29 cellular contexts compared by ENCODE assay signal in genomic region chr3:15592968-15593367, GRCh38.
"Had no signal": no experiment of that assay in that cellular context is flagged by ENCODE, and none has a peak within 500 bp of the region (broad histone marks: within the 10 kb centered on the region; RNA-seq: fewer than 3 reads in every experiment).

No MANE protein-coding gene starts in this region.

- H3K4me3 ChIP-seq: stomach, suprapubic skin, testis, thoracic aorta, thyroid gland, tibial artery, tibial nerve, transverse colon, upper lobe of left lung, upper lobe of right lung, uterus, vagina had no signal

- H3K4me1 ChIP-seq: stomach, suprapubic skin, testis, thyroid gland, tibial artery, tibial nerve, transverse colon, upper lobe of right lung, uterus, vagina had no signal

- H3K9me3 ChIP-seq: stomach, suprapubic skin, testis, thoracic aorta, thyroid gland, tibial artery, tibial nerve, transverse colon, upper lobe of left lung, upper lobe of right lung, uterus, vagina had no signal

- H3K9me3 Mint-ChIP-seq: stimulated activated effector memory CD8-positive, alpha-beta T cell treated with anti-CD3 and anti-CD28 coated beads, Interleukin-12 subunit alpha, Interleukin-12 subunit beta, amount 100 ng/mL, for 72 hours; stimulated activated memory B cell treated with anti-CD40 and anti-IgM and Interleukin-4, amounts not matched to agents 10 μg/mL and 1 μg/mL and 100 μg/mL, for 72 hours; stimulated activated naive B cell treated with anti-CD40 and anti-IgM and Interleukin-4, amounts not matched to agents 10 μg/mL and 1 μg/mL and 100 μg/mL, for 72 hours; stimulated activated naive CD8-positive, alpha-beta T cell treated with anti-CD3 and anti-CD28 coated beads, Interleukin-15, amount 100 ng/mL, for 72 hours; stimulated activated naive CD8-positive, alpha-beta T cell treated with anti-CD3 and anti-CD28 coated beads, Interleukin-15, Interleukin-2, amounts not matched to agents 100 ng/mL and 50 ng/mL, for 24 hours; type B pancreatic cell had no signal

- ATAC-seq: stimulated activated effector memory CD8-positive, alpha-beta T cell treated with anti-CD3 and anti-CD28 coated beads, Interleukin-12 subunit alpha, Interleukin-12 subunit beta, amount 100 ng/mL, for 72 hours; stimulated activated memory B cell treated with anti-CD40 and anti-IgM and Interleukin-4, amounts not matched to agents 10 μg/mL and 1 μg/mL and 100 μg/mL, for 72 hours; stimulated activated naive B cell treated with anti-CD40 and anti-IgM and Interleukin-4, amounts not matched to agents 10 μg/mL and 1 μg/mL and 100 μg/mL, for 72 hours; stimulated activated naive CD8-positive, alpha-beta T cell treated with anti-CD3 and anti-CD28 coated beads, Interleukin-15, amount 100 ng/mL, for 72 hours; stimulated activated naive CD8-positive, alpha-beta T cell treated with anti-CD3 and anti-CD28 coated beads, Interleukin-15, Interleukin-2, amounts not matched to agents 100 U/mL and 50 U/mL, for 24 hours; upper lobe of right lung had no signal

- H3K36me3 ChIP-seq: uterus had no signal

- FAIRE-seq: urothelium cell line had no signal

- H3K27ac ChIP-seq: stomach, suprapubic skin, testis, thoracic aorta, thyroid gland, tibial artery, tibial nerve, transverse colon, upper lobe of left lung, upper lobe of right lung, uterus, vagina had no signal

- H3K4me3 Mint-ChIP-seq: stimulated activated effector memory CD8-positive, alpha-beta T cell treated with anti-CD3 and anti-CD28 coated beads, Interleukin-12 subunit alpha, Interleukin-12 subunit beta, amount 100 ng/mL, for 72 hours; stimulated activated memory B cell treated with anti-CD40 and anti-IgM and Interleukin-4, amounts not matched to agents 10 μg/mL and 1 μg/mL and 100 μg/mL, for 72 hours; stimulated activated naive B cell treated with anti-CD40 and anti-IgM and Interleukin-4, amounts not matched to agents 10 μg/mL and 1 μg/mL and 100 μg/mL, for 72 hours; stimulated activated naive CD8-positive, alpha-beta T cell treated with anti-CD3 and anti-CD28 coated beads, Interleukin-15, amount 100 ng/mL, for 72 hours; stimulated activated naive CD8-positive, alpha-beta T cell treated with anti-CD3 and anti-CD28 coated beads, Interleukin-15, Interleukin-2, amounts not matched to agents 100 ng/mL and 50 ng/mL, for 24 hours; type B pancreatic cell had no signal

- H3K27ac Mint-ChIP-seq: stimulated activated effector memory CD8-positive, alpha-beta T cell treated with anti-CD3 and anti-CD28 coated beads, Interleukin-12 subunit alpha, Interleukin-12 subunit beta, amount 100 ng/mL, for 72 hours; stimulated activated memory B cell treated with anti-CD40 and anti-IgM and Interleukin-4, amounts not matched to agents 10 μg/mL and 1 μg/mL and 100 μg/mL, for 72 hours; stimulated activated naive B cell treated with anti-CD40 and anti-IgM and Interleukin-4, amounts not matched to agents 10 μg/mL and 1 μg/mL and 100 μg/mL, for 72 hours; stimulated activated naive CD8-positive, alpha-beta T cell treated with anti-CD3 and anti-CD28 coated beads, Interleukin-15, amount 100 ng/mL, for 72 hours; stimulated activated naive CD8-positive, alpha-beta T cell treated with anti-CD3 and anti-CD28 coated beads, Interleukin-15, Interleukin-2, amounts not matched to agents 100 ng/mL and 50 ng/mL, for 24 hours; type B pancreatic cell had no signal

- H3K27me3 Mint-ChIP-seq: stimulated activated memory B cell treated with anti-CD40 and anti-IgM and Interleukin-4, amounts not matched to agents 10 μg/mL and 1 μg/mL and 100 μg/mL, for 72 hours; stimulated activated naive B cell treated with anti-CD40 and anti-IgM and Interleukin-4, amounts not matched to agents 10 μg/mL and 1 μg/mL and 100 μg/mL, for 72 hours; stimulated activated naive CD8-positive, alpha-beta T cell treated with anti-CD3 and anti-CD28 coated beads, Interleukin-15, amount 100 ng/mL, for 72 hours; stimulated activated naive CD8-positive, alpha-beta T cell treated with anti-CD3 and anti-CD28 coated beads, Interleukin-15, Interleukin-2, amounts not matched to agents 100 ng/mL and 50 ng/mL, for 24 hours; type B pancreatic cell had no signal

- DNase-seq: stimulated activated CD4-positive, alpha-beta T cell treated with anti-CD3 and anti-CD28 coated beads, Interleukin-2, amount 100 ng/mL, for 48 hours; stimulated activated CD4-positive, alpha-beta T cell treated with anti-CD3 and anti-CD28 coated beads, Interleukin-4, amount 100 ng/mL, for 1 hour; stimulated activated CD4-positive, alpha-beta T cell treated with anti-CD3 and anti-CD28 coated beads, Interleukin-4, amount 100 ng/mL, for 24 hours; stimulated activated CD4-positive, alpha-beta T cell treated with anti-CD3 and anti-CD28 coated beads, Interleukin-4, amount 100 ng/mL, for 4 hours; stimulated activated CD8-positive, alpha-beta memory T cell treated with anti-CD3 and anti-CD28 coated beads, Interleukin-4, amount 100 ng/mL, for 48 hours; stimulated activated naive B cell treated with anti-CD40 and anti-IgM and Interleukin-4, amounts not matched to agents 10 μg/mL and 1 μg/mL and 100 μg/mL, for 72 hours; stimulated activated naive CD4-positive, alpha-beta T cell; stimulated activated naive CD4-positive, alpha-beta T cell treated with Interleukin-2 at 50 U/mL for 16 hours; stimulated activated naive CD8-positive, alpha-beta T cell treated with anti-CD3 and anti-CD28 coated beads, Interleukin-15, amount 100 ng/mL, for 72 hours; stimulated activated naive CD8-positive, alpha-beta T cell treated with anti-CD3 and anti-CD28 coated beads, Interleukin-15, Interleukin-2, amounts not matched to agents 100 U/mL and 50 U/mL, for 24 hours; stomach; substantia nigra; testis; thyroid gland; tibial artery; transverse colon; trophoblast cell; upper lobe of left lung; upper lobe of right lung; uterus had no signal

- H3K27me3 ChIP-seq: stomach, suprapubic skin, testis, thyroid gland, tibial artery, tibial nerve, transverse colon, upper lobe of left lung, upper lobe of right lung, uterus, vagina had no signal
